ENCODE assay signal across 13 cellular contexts in the genomic region with DNA sequence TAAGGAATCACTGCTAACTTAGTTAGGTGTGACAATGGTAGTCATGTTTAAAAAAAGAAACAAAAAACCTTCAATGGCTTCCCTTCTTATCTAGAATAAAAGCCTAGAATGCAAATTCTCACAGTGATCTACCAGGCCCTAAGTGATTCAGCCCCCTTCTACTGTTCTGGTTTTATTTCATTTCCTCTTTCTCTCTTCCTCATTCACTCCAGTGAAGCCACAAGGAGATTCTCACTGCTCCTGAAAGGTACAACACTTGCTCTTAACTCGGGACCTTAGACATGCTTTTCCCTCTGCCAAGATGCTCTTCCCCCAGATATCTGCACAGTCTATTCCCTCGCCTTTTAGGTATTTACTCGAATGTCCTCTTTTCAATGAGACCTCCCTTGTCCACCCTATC. TPM values are rescaled to one million over a fixed set of nuclear protein-coding genes. Genes with fewer than 3 reads are reported as not detected.
DNase-seq lines count a peak whose midpoint lies in the region; ATAC-seq and TF ChIP-seq lines count a peak whose summit lies in the region.
"Had no signal": no experiment of that assay in that cellular context is flagged by ENCODE, and none has a peak within 500 bp of the region (broad histone marks: within the 10 kb centered on the region; RNA-seq: fewer than 3 reads in every experiment).

No MANE protein-coding gene starts in this region.

- peak overlapping the region; percentile 12; the same call in 1 of the 2 replicates for H3K4me2 ChIP-seq in OCI-LY1 (ENCODE audit: low read length)
- H3K4me2 ChIP-seq: PC-9 had no signal

- no peak overlapping the region for H2AFZ ChIP-seq in OCI-LY1 (ENCODE audit: low read length)
- H2AFZ ChIP-seq: PC-9 had no signal

- no peak for TF ChIP-seq CTCF in OCI-LY1 (IDR thresholded peaks at IDR 0.05; ENCODE audit: low read length)
- TF ChIP-seq CTCF in right lobe of liver (IDR thresholded peaks at IDR 0.05), result no peak

- 69% methylated on average over 3 of the region's 3 CpGs for WGBS in right lobe of liver (ENCODE audit: insufficient coverage, low coverage, low lambda C conversion rate, missing lambda C conversion rate)

- no peak overlapping the region for H3K4me3 ChIP-seq in CD4-positive, alpha-beta memory T cell (ENCODE audit: low read length in 2 of 2)
- H3K4me3 ChIP-seq in OCI-LY1 (ENCODE audit: low read depth, low read length, poor library complexity, severe bottlenecking) (no peak overlapping the region), right lobe of liver (no peak overlapping the region)
- H3K4me3 ChIP-seq: PC-9 had no signal

- CTCF ChIA-PET in CD4-positive, alpha-beta memory T cell (lab: Charles Lee; ENCODE audit: partially characterized antibody), result no interaction called here

- peak; percentile 44 for ATAC-seq in GM18517 (IDR thresholded peaks at IDR 0.05; ENCODE audit: unreplicated experiment)
- no peak for ATAC-seq in effector memory CD8-positive, alpha-beta T cell (replicated peaks)
- ATAC-seq in right lobe of liver, result no peak
- ATAC-seq in HG02623 (IDR thresholded peaks at IDR 0.05; ENCODE audit: unreplicated experiment), result no peak
- ATAC-seq in HG02981 (IDR thresholded peaks at IDR 0.05; ENCODE audit: unreplicated experiment), result no peak
- ATAC-seq: HCT116 had no signal

- no peak for TF ChIP-seq POLR2A in right lobe of liver (IDR thresholded peaks at IDR 0.05)

- H3K27ac Mint-ChIP-seq in CD4-positive, alpha-beta memory T cell, result peak overlapping the region; percentile 35 to 84 (median 62)
- peak overlapping the region; percentile 1 to 44 for H3K27ac Mint-ChIP-seq in effector memory CD8-positive, alpha-beta T cell

- H3K27me3 ChIP-seq in CD4-positive, alpha-beta memory T cell (ENCODE audit: insufficient read depth, low read length), result no peaks in the 10 kb centered on the region
- H3K27me3 ChIP-seq in OCI-LY1 (ENCODE audit: insufficient read depth, low read length), result no peaks in the 10 kb centered on the region
- no peaks in the 10 kb centered on the region for H3K27me3 ChIP-seq in right lobe of liver
- H3K27me3 ChIP-seq: brain microvascular endothelial cell had no signal

- H3K9me3 ChIP-seq in CD4-positive, alpha-beta memory T cell (ENCODE audit: control insufficient read depth in 1 of 2, low read length in 2 of 2), result no peaks in the 10 kb centered on the region
- H3K9me3 ChIP-seq in OCI-LY1 (ENCODE audit: low read length), result no peaks in the 10 kb centered on the region
- H3K9me3 ChIP-seq in right lobe of liver, result no peaks in the 10 kb centered on the region

- peaks cover 52% of the 10 kb centered on the region for H3K4me1 ChIP-seq in CD4-positive, alpha-beta memory T cell (ENCODE audit: insufficient read depth, low read length)
- H3K4me1 ChIP-seq in OCI-LY1 (ENCODE audit: insufficient read depth, low read length, severe bottlenecking), result peaks cover 42% of the 10 kb centered on the region
- peaks cover 0 to 21% (median 11%) of the 10 kb centered on the region in 4 donors for H3K4me1 ChIP-seq in right lobe of liver

- H3K36me3 ChIP-seq in CD4-positive, alpha-beta memory T cell (ENCODE audit: insufficient read depth, low read length), result peaks cover 11% of the 10 kb centered on the region
- peaks cover 33% of the 10 kb centered on the region for H3K36me3 ChIP-seq in OCI-LY1 (ENCODE audit: insufficient read depth, low read length)
- H3K36me3 ChIP-seq in right lobe of liver, result peaks cover 0 to 10% (median 3%) of the 10 kb centered on the region in 4 donors

- no peaks in the 10 kb centered on the region for H3F3A ChIP-seq in OCI-LY1 (ENCODE audit: insufficient read depth, low read length)

- intact Hi-C loops in CD4-positive, alpha-beta memory T cell (cut with micrococcal nuclease), result no loop called here
- intact Hi-C loops in right lobe of liver (cut with DNase I), result no loop called here

- POLR2A ChIA-PET in CD4-positive, alpha-beta memory T cell (lab: Charles Lee; ENCODE audit: partially characterized antibody), result interaction anchor here (0.6 to 13.1 kb wide), 3 partner anchors 9 to 32 kb away, joined by 3 to 169 read pairs (median 3); a partner anchor contains a TSS

- H3K27ac ChIP-seq in CD4-positive, alpha-beta memory T cell (ENCODE audit: low read depth, low read length), result no peak overlapping the region
- no peak overlapping the region for H3K27ac ChIP-seq in OCI-LY1 (ENCODE audit: low read depth, low read length, poor library complexity, severe bottlenecking)
- H3K27ac ChIP-seq in right lobe of liver, result no peak overlapping the region
- H3K27ac ChIP-seq: brain microvascular endothelial cell, PC-9 had no signal

- DNase-seq in CD4-positive, alpha-beta memory T cell, result no peak
- DNase-seq in effector memory CD8-positive, alpha-beta T cell, result no peak
- DNase-seq in right lobe of liver (no peak), HT-29 (ENCODE audit: low spot score) (no peak)
- DNase-seq: brain microvascular endothelial cell, erythroblast, NCI-H146, PC-9 had no signal

- H3K79me2 ChIP-seq in OCI-LY1 (ENCODE audit: insufficient read depth, low read length), result peaks cover 16% of the 10 kb centered on the region

- H3K27me3 Mint-ChIP-seq in CD4-positive, alpha-beta memory T cell, result no peaks in the 10 kb centered on the region
- H3K27me3 Mint-ChIP-seq in effector memory CD8-positive, alpha-beta T cell, result no peaks in the 10 kb centered on the region

- H3K9me3 Mint-ChIP-seq in CD4-positive, alpha-beta memory T cell, result no peaks in the 10 kb centered on the region
- H3K9me3 Mint-ChIP-seq in effector memory CD8-positive, alpha-beta T cell, result no peaks in the 10 kb centered on the region

- no peak overlapping the region for H3K9ac ChIP-seq in OCI-LY1 (ENCODE audit: low read length)

- H3K9me2 ChIP-seq in OCI-LY1 (ENCODE audit: low read depth, low read length), result no peaks in the 10 kb centered on the region

- H3K4me1 Mint-ChIP-seq in CD4-positive, alpha-beta memory T cell, result peaks cover 31 to 55% (median 45%) of the 10 kb centered on the region in 4 donors
- H3K4me1 Mint-ChIP-seq in effector memory CD8-positive, alpha-beta T cell (ENCODE audit: low read depth in 2 of 2), result peaks cover 35 to 47% of the 10 kb centered on the region in 2 donors

- no peaks in the 10 kb centered on the region for H4K20me1 ChIP-seq in OCI-LY1 (ENCODE audit: insufficient read depth, low read length)

- H3K4me3 Mint-ChIP-seq in CD4-positive, alpha-beta memory T cell, result peak overlapping the region in 6 of 8 donors; percentile 2 to 38 (median 20)
- no peak overlapping the region for H3K4me3 Mint-ChIP-seq in effector memory CD8-positive, alpha-beta T cell

- H3K36me3 Mint-ChIP-seq in CD4-positive, alpha-beta memory T cell, result peaks cover 12 to 38% of the 10 kb centered on the region in 2 donors
- peaks cover 37% of the 10 kb centered on the region for H3K36me3 Mint-ChIP-seq in effector memory CD8-positive, alpha-beta T cell (ENCODE audit: insufficient read depth)

RNA-seq across cellular contexts. Expression of a gene that starts 3.7 kb away (rescaled TPM):
- total RNA-seq in CD4-positive, alpha-beta memory T cell, result 10 to 100 TPM; 57.9 to 58.2 TPM
- 10 to 100 TPM; 57.3 to 69.8 TPM for polyA plus RNA-seq in CD4-positive, alpha-beta memory T cell
- 10 to 100 TPM in 4 of 6 experiments, 1 to 10 TPM in 2; 7.2 to 13.8 (median 11.0) TPM for total RNA-seq in right lobe of liver
- 62.5 and 65.8 TPM in 2 replicates for total RNA-seq in HT-29 (2014; rRNA removed; shearing (Covaris generic))

RNA-seq across cellular contexts. Expression of a gene that starts 9.1 kb away (rescaled TPM):
- 10 to 100 TPM; 30.1 to 33.7 TPM for total RNA-seq in CD4-positive, alpha-beta memory T cell
- polyA plus RNA-seq in CD4-positive, alpha-beta memory T cell, result 10 to 100 TPM; 50.2 to 62.2 TPM
- 10 to 100 TPM; 36.0 to 76.6 (median 48.9) TPM for total RNA-seq in right lobe of liver
- 43.5 and 46.9 TPM in 2 replicates for total RNA-seq in HT-29 (2014; rRNA removed; shearing (Covaris generic))

RNA-seq across cellular contexts. Expression of a gene that starts 15.2 kb away (rescaled TPM):
- 10 to 100 TPM; 38.8 to 39.6 TPM for total RNA-seq in CD4-positive, alpha-beta memory T cell
- polyA plus RNA-seq in CD4-positive, alpha-beta memory T cell, result 10 to 100 TPM; 31.8 to 44.0 TPM
- total RNA-seq in right lobe of liver, result 10 to 100 TPM; 11.5 to 37.8 (median 13.1) TPM
- total RNA-seq in HT-29 (2014; rRNA removed; shearing (Covaris generic)), result 28.9 and 36.7 TPM in 2 replicates

RNA-seq across cellular contexts. Expression of a gene that starts 31.2 kb away (rescaled TPM):
- 10 to 100 TPM in 1 of 2 experiments, 1 to 10 TPM in 1; 9.2 to 10.2 TPM for total RNA-seq in CD4-positive, alpha-beta memory T cell
- polyA plus RNA-seq in CD4-positive, alpha-beta memory T cell, result 1 to 10 TPM in 1 of 2 donors, not detected in 1; 1.4 TPM
- total RNA-seq in right lobe of liver, result 10 to 100 TPM in 4 of 6 experiments, 1 to 10 TPM in 2; 8.4 to 14.1 (median 11.3) TPM
- 62.5 and 71.2 TPM in 2 replicates for total RNA-seq in HT-29 (2014; rRNA removed; shearing (Covaris generic))

RNA-seq across cellular contexts. Expression of a gene that starts 46.4 kb away (rescaled TPM):
- 10 to 100 TPM; 27.2 to 29.6 TPM for total RNA-seq in CD4-positive, alpha-beta memory T cell
- polyA plus RNA-seq in CD4-positive, alpha-beta memory T cell, result not detected
- total RNA-seq in right lobe of liver, result 1 to 10 TPM; 1.5 to 7.3 (median 4.2) TPM
- total RNA-seq in HT-29 (2014; rRNA removed; shearing (Covaris generic)), result 11.1 and 12.1 TPM in 2 replicates

Comparison
In these comparisons a context has a peak if more than half of its experiments do, and no peak if none do; other contexts are left out.
1. H3K4me3 Mint-ChIP-seq: peak in CD4-positive, alpha-beta memory T cell (6 of 8); none in effector memory CD8-positive, alpha-beta T cell (0 of 2).